ENCODE assay signal across 12 cellular contexts in the genomic region with DNA sequence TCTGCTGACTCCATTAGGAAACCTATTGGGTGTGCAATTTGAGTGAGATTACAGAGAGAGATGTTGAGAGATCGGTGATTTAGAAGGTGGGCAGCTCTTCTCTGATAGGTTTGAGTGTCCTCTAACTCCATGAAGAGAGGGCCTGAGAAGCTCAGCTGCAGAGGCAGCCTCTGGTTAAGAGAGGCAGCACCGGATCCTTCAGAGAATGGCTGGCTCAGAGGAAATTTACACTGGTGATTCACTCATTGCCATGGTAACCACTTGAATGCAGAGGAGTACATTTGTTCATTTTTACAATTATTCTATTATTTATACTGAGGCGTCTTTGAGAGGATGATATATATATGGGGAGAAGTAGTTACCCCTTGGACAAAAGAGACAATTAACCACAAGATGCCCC.
A peak's percentile ranks its signal among the peaks of the same experiment; 100 is the strongest.
DNase-seq lines count a peak whose midpoint lies in the region; ATAC-seq and TF ChIP-seq lines count a peak whose summit lies in the region.
"Had no signal": no experiment of that assay in that cellular context is flagged by ENCODE, and none has a peak within 500 bp of the region (broad histone marks: within the 10 kb centered on the region; RNA-seq: fewer than 3 reads in every experiment).

No MANE protein-coding gene starts in this region.

- no peak for TF ChIP-seq POLR2A in testis (IDR thresholded peaks at IDR 0.05)

- H3K27me3 Mint-ChIP-seq in immature natural killer cell (ENCODE audit: low read depth in 3 of 3), result peaks cover 0 to 6% (median 3%) of the 10 kb centered on the region in 3 donors
- no peaks in the 10 kb centered on the region for H3K27me3 Mint-ChIP-seq in activated CD4-positive, alpha-beta T cell treated with anti-CD3 and anti-CD28 coated beads, Interleukin-2, amount 10 ng/mL, durations not matched to agents 7 days and 5 days
- H3K27me3 Mint-ChIP-seq: activated naive CD8-positive, alpha-beta T cell treated with anti-CD3 and anti-CD28 coated beads for 36 hours had no signal

- no peaks in the 10 kb centered on the region for H3K27me3 ChIP-seq in testis

- TF ChIP-seq CTCF in HFF-Myc (IDR thresholded peaks at IDR 0.05; ENCODE audit: low read depth, low read length, missing control alignments) (no peak), fibroblast of villous mesenchyme (IDR thresholded peaks at IDR 0.05; ENCODE audit: insufficient read depth, low read depth, low read length) (no peak), retinal pigment epithelial cell (conservative IDR thresholded peaks at IDR 0.05; ENCODE audit: low read depth, low read length) (no peak), testis (IDR thresholded peaks at IDR 0.05) (no peak)

- DNase-seq in HFF-Myc (ENCODE audit: extremely low read depth, low read depth), result peak; percentile 38
- DNase-seq in fibroblast of villous mesenchyme (ENCODE audit: low read depth), result peak; percentile 51
- DNase-seq in retinal pigment epithelial cell (ENCODE audit: low read depth), result peak; percentile 32
- no peak for DNase-seq in NCI-H82 (lab: John Stamatoyannopoulos, UW)
- no peak for DNase-seq in testis
- DNase-seq in immature natural killer cell, result no peak
- DNase-seq in activated CD4-positive, alpha-beta T cell treated with anti-CD3 and anti-CD28 coated beads, Interleukin-2, amount 10 ng/mL, durations not matched to agents 7 days and 5 days, result no peak
- DNase-seq: activated naive CD8-positive, alpha-beta T cell treated with anti-CD3 and anti-CD28 coated beads for 36 hours; NCI-H524 treated with DMSO at 0.1 percent for 48 hours; stimulated activated naive CD8-positive, alpha-beta T cell treated with anti-CD3 and anti-CD28 coated beads, Interleukin-15, amount 100 ng/mL, for 72 hours; WERI-Rb-1 had no signal

- peak; percentile 97 for ATAC-seq in SK-N-SH treated with all-trans-retinoic acid at 6 μM for 48 hours
- ATAC-seq: stimulated activated naive CD8-positive, alpha-beta T cell treated with anti-CD3 and anti-CD28 coated beads, Interleukin-15, amount 100 ng/mL, for 72 hours had no signal

- no peaks in the 10 kb centered on the region for H3K9me3 ChIP-seq in testis

- no peaks in the 10 kb centered on the region for H3K9me3 Mint-ChIP-seq in immature natural killer cell
- no peaks in the 10 kb centered on the region for H3K9me3 Mint-ChIP-seq in activated CD4-positive, alpha-beta T cell treated with anti-CD3 and anti-CD28 coated beads, Interleukin-2, amount 10 ng/mL, durations not matched to agents 7 days and 5 days
- H3K9me3 Mint-ChIP-seq: activated naive CD8-positive, alpha-beta T cell treated with anti-CD3 and anti-CD28 coated beads for 36 hours; stimulated activated naive CD8-positive, alpha-beta T cell treated with anti-CD3 and anti-CD28 coated beads, Interleukin-15, amount 100 ng/mL, for 72 hours had no signal

- no peaks in the 10 kb centered on the region for H3K36me3 Mint-ChIP-seq in immature natural killer cell
- no peaks in the 10 kb centered on the region for H3K36me3 Mint-ChIP-seq in activated CD4-positive, alpha-beta T cell treated with anti-CD3 and anti-CD28 coated beads, Interleukin-2, amount 10 ng/mL, durations not matched to agents 7 days and 5 days (ENCODE audit: low read depth)
- H3K36me3 Mint-ChIP-seq: activated naive CD8-positive, alpha-beta T cell treated with anti-CD3 and anti-CD28 coated beads for 36 hours had no signal

- no peak overlapping the region for H3K27ac ChIP-seq in testis
- H3K27ac ChIP-seq: WERI-Rb-1 had no signal

- H3K4me3 Mint-ChIP-seq in immature natural killer cell, result no peak overlapping the region
- H3K4me3 Mint-ChIP-seq in activated CD4-positive, alpha-beta T cell treated with anti-CD3 and anti-CD28 coated beads, Interleukin-2, amount 10 ng/mL, durations not matched to agents 7 days and 5 days, result no peak overlapping the region
- H3K4me3 Mint-ChIP-seq: activated naive CD8-positive, alpha-beta T cell treated with anti-CD3 and anti-CD28 coated beads for 36 hours; stimulated activated naive CD8-positive, alpha-beta T cell treated with anti-CD3 and anti-CD28 coated beads, Interleukin-15, amount 100 ng/mL, for 72 hours had no signal

- H3K27ac Mint-ChIP-seq in immature natural killer cell, result no peak overlapping the region
- no peak overlapping the region for H3K27ac Mint-ChIP-seq in activated CD4-positive, alpha-beta T cell treated with anti-CD3 and anti-CD28 coated beads, Interleukin-2, amount 10 ng/mL, durations not matched to agents 7 days and 5 days
- H3K27ac Mint-ChIP-seq: activated naive CD8-positive, alpha-beta T cell treated with anti-CD3 and anti-CD28 coated beads for 36 hours; stimulated activated naive CD8-positive, alpha-beta T cell treated with anti-CD3 and anti-CD28 coated beads, Interleukin-15, amount 100 ng/mL, for 72 hours had no signal

- CTCF ChIA-PET in activated CD4-positive, alpha-beta T cell treated with anti-CD3 and anti-CD28 coated beads, Interleukin-2, amount 10 ng/mL, durations not matched to agents 7 days and 5 days (lab: Charles Lee), result interaction anchor here (1.5 kb wide), 1 partner anchor 18 kb away, joined by 3 read pairs; no protein-coding TSS in a partner anchor

- H3K4me1 Mint-ChIP-seq in immature natural killer cell, result no peaks in the 10 kb centered on the region
- no peaks in the 10 kb centered on the region for H3K4me1 Mint-ChIP-seq in activated CD4-positive, alpha-beta T cell treated with anti-CD3 and anti-CD28 coated beads, Interleukin-2, amount 10 ng/mL, durations not matched to agents 7 days and 5 days
- H3K4me1 Mint-ChIP-seq: activated naive CD8-positive, alpha-beta T cell treated with anti-CD3 and anti-CD28 coated beads for 36 hours; stimulated activated naive CD8-positive, alpha-beta T cell treated with anti-CD3 and anti-CD28 coated beads, Interleukin-15, amount 100 ng/mL, for 72 hours had no signal

- H3K4me3 ChIP-seq in HFF-Myc (replicated peaks; ENCODE audit: low read depth, low read length) (no peak overlapping the region), fibroblast of villous mesenchyme (ENCODE audit: low read depth, low read length) (no peak overlapping the region), retinal pigment epithelial cell (ENCODE audit: low read length) (no peak overlapping the region), testis (no peak overlapping the region)

- POLR2A ChIA-PET in activated CD4-positive, alpha-beta T cell treated with anti-CD3 and anti-CD28 coated beads, Interleukin-2, amount 10 ng/mL, durations not matched to agents 7 days and 5 days (lab: Charles Lee), result no interaction called here

- 74 to 78% methylated on average over 3 of the region's 3 CpGs for WGBS in testis, 2 donors

- no peaks in the 10 kb centered on the region for H3K4me1 ChIP-seq in testis

- intact Hi-C loops in testis (cut with DNase I; ENCODE audit: low total_unique reads), result no loop called here

- H3K36me3 ChIP-seq in testis (ENCODE audit: low read depth, missing control alignments), result no peaks in the 10 kb centered on the region
- H3K36me3 ChIP-seq: WERI-Rb-1 had no signal

TF ChIP-seq in SK-N-SH treated with all-trans-retinoic acid at 6 μM for 48 hours, 23 proteins besides CTCF, POLR2A, EP300 and RAD21 (continues in another document):
- TF ChIP-seq, protein P1, sequence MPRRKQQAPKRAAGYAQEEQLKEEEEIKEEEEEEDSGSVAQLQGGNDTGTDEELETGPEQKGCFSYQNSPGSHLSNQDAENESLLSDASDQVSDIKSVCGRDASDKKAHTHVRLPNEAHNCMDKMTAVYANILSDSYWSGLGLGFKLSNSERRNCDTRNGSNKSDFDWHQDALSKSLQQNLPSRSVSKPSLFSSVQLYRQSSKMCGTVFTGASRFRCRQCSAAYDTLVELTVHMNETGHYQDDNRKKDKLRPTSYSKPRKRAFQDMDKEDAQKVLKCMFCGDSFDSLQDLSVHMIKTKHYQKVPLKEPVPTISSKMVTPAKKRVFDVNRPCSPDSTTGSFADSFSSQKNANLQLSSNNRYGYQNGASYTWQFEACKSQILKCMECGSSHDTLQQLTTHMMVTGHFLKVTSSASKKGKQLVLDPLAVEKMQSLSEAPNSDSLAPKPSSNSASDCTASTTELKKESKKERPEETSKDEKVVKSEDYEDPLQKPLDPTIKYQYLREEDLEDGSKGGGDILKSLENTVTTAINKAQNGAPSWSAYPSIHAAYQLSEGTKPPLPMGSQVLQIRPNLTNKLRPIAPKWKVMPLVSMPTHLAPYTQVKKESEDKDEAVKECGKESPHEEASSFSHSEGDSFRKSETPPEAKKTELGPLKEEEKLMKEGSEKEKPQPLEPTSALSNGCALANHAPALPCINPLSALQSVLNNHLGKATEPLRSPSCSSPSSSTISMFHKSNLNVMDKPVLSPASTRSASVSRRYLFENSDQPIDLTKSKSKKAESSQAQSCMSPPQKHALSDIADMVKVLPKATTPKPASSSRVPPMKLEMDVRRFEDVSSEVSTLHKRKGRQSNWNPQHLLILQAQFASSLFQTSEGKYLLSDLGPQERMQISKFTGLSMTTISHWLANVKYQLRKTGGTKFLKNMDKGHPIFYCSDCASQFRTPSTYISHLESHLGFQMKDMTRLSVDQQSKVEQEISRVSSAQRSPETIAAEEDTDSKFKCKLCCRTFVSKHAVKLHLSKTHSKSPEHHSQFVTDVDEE (CRISPR knock-in tag; IDR thresholded peaks at IDR 0.05), result no peak
- TF ChIP-seq TOX (CRISPR knock-in tag; IDR thresholded peaks at IDR 0.05; ENCODE audit: borderline replicate concordance) (no peak), ESRRG (CRISPR knock-in tag; IDR thresholded peaks at IDR 0.05) (no peak), CSDC2 (CRISPR knock-in tag; IDR thresholded peaks at IDR 0.05) (no peak), SNAI2 (CRISPR knock-in tag; IDR thresholded peaks at IDR 0.05) (no peak), GLIS3 (CRISPR knock-in tag; IDR thresholded peaks at IDR 0.05) (no peak), ZFP30 (CRISPR knock-in tag; IDR thresholded peaks at IDR 0.05) (no peak), PPARA (CRISPR knock-in tag; IDR thresholded peaks at IDR 0.05; ENCODE audit: borderline replicate concordance) (no peak), TCF4 (CRISPR knock-in tag; IDR thresholded peaks at IDR 0.05; ENCODE audit: borderline replicate concordance) (no peak), ZFP3 (CRISPR knock-in tag; IDR thresholded peaks at IDR 0.05) (no peak), BACH2 (CRISPR knock-in tag; IDR thresholded peaks at IDR 0.05; ENCODE audit: borderline replicate concordance) (no peak), ARNTL (CRISPR knock-in tag; IDR thresholded peaks at IDR 0.05; ENCODE audit: borderline replicate concordance, low read depth) (no peak)

Comparison
In these comparisons a context has a peak if more than half of its experiments do, and no peak if none do; other contexts are left out.
1. DNase-seq: peak in HFF-Myc (single experiment), fibroblast of villous mesenchyme (single experiment) and retinal pigment epithelial cell (single experiment); none in NCI-H82 (single experiment), testis (single experiment), immature natural killer cell (0 of 3) and activated CD4-positive, alpha-beta T cell treated with anti-CD3 and anti-CD28 coated beads, Interleukin-2, amount 10 ng/mL, durations not matched to agents 7 days and 5 days (single experiment).